Comparison of ENCODE assay signal across 1 cellular context in the genomic region with DNA sequence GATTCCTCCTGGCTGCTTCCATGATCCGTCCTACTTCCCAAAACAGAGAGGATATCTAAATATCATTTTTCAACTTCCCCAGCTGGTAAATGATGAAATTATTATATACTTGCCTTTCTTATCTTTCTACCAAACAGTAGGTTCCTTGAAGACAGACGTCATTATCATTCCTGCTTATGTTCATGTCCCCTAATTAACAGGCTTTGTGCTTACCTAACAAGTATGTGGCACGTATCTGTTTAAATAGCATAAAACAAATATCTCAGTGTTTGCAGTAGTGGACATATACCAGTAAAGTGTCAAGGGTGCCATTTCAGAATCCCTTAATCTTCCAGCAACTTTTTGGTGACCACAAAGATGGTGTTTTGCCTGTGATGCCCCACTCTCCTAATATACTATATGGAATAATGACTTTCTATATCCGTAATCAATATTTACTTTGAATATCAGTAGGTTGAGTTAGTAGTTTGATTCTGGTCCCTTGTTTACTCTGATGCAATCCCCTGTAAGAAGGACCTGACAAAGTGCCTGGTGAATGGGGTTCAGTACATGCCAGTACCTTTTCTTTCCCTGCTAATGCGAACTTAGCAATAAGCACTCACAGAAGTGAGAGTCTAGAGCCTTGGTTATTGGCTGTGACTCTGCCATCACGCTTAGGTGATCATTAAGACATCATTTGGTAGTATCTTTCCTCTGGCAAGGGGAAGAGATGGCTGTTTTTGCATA.
TF ChIP-seq lines count a peak whose summit lies in the region.

No MANE protein-coding gene starts in this region.

TF ChIP-seq in HepG2, 621 proteins besides CTCF, POLR2A, EP300 and RAD21 (continued from another document):
- TF ChIP-seq, protein P1, sequence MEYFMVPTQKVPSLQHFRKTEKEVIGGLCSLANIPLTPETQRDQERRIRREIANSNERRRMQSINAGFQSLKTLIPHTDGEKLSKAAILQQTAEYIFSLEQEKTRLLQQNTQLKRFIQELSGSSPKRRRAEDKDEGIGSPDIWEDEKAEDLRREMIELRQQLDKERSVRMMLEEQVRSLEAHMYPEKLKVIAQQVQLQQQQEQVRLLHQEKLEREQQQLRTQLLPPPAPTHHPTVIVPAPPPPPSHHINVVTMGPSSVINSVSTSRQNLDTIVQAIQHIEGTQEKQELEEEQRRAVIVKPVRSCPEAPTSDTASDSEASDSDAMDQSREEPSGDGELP (IDR thresholded peaks at IDR 0.05; ENCODE audit: borderline replicate concordance, low read depth), result no peak
- no peak for TF ChIP-seq CC2D1A (CRISPR knock-in tag; IDR thresholded peaks at IDR 0.05)
- TF ChIP-seq ZNF558 (CRISPR knock-in tag; IDR thresholded peaks at IDR 0.05; ENCODE audit: borderline replicate concordance), result no peak
- TF ChIP-seq ATAD3A (CRISPR knock-in tag; IDR thresholded peaks at IDR 0.05), result no peak
